Comparison of ENCODE assay signal across 16 cellular contexts in the genomic region with DNA sequence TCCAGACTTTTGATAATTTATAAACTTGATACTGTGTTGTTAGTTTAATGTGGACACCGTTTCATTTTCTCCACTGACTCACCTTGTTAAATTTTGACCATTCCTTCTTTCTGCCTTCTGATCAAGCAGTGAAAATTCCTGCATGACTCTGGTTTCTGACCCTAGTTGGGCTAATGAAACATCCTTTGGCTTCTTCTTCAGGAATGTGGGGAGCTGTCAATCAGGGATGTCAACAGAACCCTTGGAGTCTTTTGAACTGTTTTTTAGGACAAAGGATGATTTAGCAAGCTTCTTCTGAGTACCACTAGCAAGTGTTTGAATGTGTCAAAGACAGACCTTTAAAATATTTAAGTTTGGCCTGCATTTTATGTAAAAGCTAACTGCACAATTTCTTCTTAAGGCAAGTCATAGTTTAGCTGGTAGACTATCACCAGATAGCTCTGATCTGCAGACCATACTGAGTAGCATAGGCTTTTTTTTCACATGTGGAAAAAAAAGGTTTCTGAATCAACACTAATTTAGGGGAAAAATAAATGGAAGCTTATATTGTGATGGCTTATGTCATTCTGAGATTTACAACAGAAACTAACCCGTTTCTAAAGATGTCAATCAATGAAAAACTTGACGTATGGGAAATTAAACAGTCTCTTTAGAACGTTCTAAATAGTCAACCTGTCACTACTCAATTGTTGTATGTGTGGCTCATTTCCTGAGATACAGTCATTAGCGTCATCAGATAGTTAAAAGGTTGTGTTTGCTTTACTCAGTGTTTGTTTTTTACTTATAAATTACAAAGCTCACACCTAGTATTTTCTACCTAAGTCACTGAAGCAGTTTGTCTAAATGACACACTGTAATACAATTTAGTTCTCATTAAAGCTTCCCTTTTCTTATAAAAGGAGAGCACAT.
DNase-seq lines count a peak whose midpoint lies in the region; ATAC-seq, FAIRE-seq and TF ChIP-seq lines count a peak whose summit lies in the region.
"Had no signal": no experiment of that assay in that cellular context is flagged by ENCODE, and none has a peak within 500 bp of the region (broad histone marks: within the 10 kb centered on the region; RNA-seq: fewer than 3 reads in every experiment).

No MANE protein-coding gene starts in this region.

- TF ChIP-seq CTCF in RWPE2 (IDR thresholded peaks at IDR 0.05; ENCODE audit: poor library complexity, severe bottlenecking): no peak
- TF ChIP-seq CTCF in thyroid gland (IDR thresholded peaks at IDR 0.05): no peak
- no peak for TF ChIP-seq CTCF in WERI-Rb-1 (IDR thresholded peaks at IDR 0.05; ENCODE audit: low read depth, low read length)
- TF ChIP-seq CTCF in A673 (conservative IDR thresholded peaks at IDR 0.05; ENCODE audit: low read depth, low read length): no peak
- TF ChIP-seq CTCF in GM10248 (IDR thresholded peaks at IDR 0.05; ENCODE audit: control extremely low read depth, extremely low read depth, low read depth, missing control alignments): no peak

- no peaks in the 10 kb centered on the region for H3K36me3 Mint-ChIP-seq in activated T-cell treated with anti-CD3 and anti-CD28 coated beads, Interleukin-2, amount 50 U/mL, for 72 hours (ENCODE audit: insufficient read depth in 2 of 2)

- CTCF ChIA-PET in A673 (lab: Charles Lee): no interaction called here
- CTCF ChIA-PET in GM10248 (lab: Yijun Ruan, JAX): interaction anchor here (1.0 to 1.1 kb wide), 2 partner anchors 21 to 27 kb away, joined by 3 to 4 read pairs; no protein-coding TSS in a partner anchor

- H3K4me1 ChIP-seq in RWPE2 (ENCODE audit: insufficient read depth, poor library complexity, severe bottlenecking) (peaks cover 22% of the 10 kb centered on the region), thyroid gland (peaks cover 35% of the 10 kb centered on the region in 2 donors), A673 (ENCODE audit: insufficient read depth, low read length, poor library complexity, severe bottlenecking) (no peaks in the 10 kb centered on the region)
- H3K4me1 ChIP-seq: parathyroid adenoma had no signal

- FAIRE-seq in islet of Langerhans (lab: Jason Lieb, UNC): peak; percentile 95
- FAIRE-seq: colon had no signal

- POLR2A ChIA-PET in A673 (lab: Charles Lee; ENCODE audit: low non-redundant PET) (interaction anchor here (0.6 kb wide), 1 partner anchor 1315 kb away, joined by 7 read pairs; no protein-coding TSS in a partner anchor), GM10248 (lab: Yijun Ruan, JAX) (no interaction called here)

- no TSS peak for BruUV-seq in A673 (replicated peaks; lab: Mats Ljungman, UMichigan)

- no peaks in the 10 kb centered on the region for H3K27me3 Mint-ChIP-seq in activated T-cell treated with anti-CD3 and anti-CD28 coated beads, Interleukin-2, amount 50 U/mL, for 72 hours (ENCODE audit: low read depth)

- no peak for TF ChIP-seq POLR2A in thyroid gland (IDR thresholded peaks at IDR 0.05)

- WGBS in thyroid gland, 2 donors: 78 to 87% methylated on average over 5 of the region's 5 CpGs

- peak in 1 of 2 donors; percentile 84 for ATAC-seq in activated T-cell treated with anti-CD3 and anti-CD28 coated beads, Interleukin-2, amount 50 U/mL, for 72 hours (replicated peaks in 1 of 2)
- peak; percentile 60; the same call in 2 of the 3 replicates for ATAC-seq in RWPE2 (ENCODE audit: low read depth)
- ATAC-seq: mucosa of descending colon, SK-N-SH treated with all-trans-retinoic acid at 6 μM for 48 hours had no signal

- H3K27ac ChIP-seq in RWPE2 (ENCODE audit: poor library complexity, severe bottlenecking) (peak overlapping the region; percentile 48), thyroid gland (peak overlapping the region in 2 of 3 donors; percentile 39 to 42), WERI-Rb-1 (no peak overlapping the region), A673 (ENCODE audit: low read depth, low read length, poor library complexity, severe bottlenecking) (no peak overlapping the region)
- H3K27ac ChIP-seq: parathyroid adenoma, tibial artery had no signal

- H3K27me3 ChIP-seq in RWPE2 (ENCODE audit: insufficient read depth, poor library complexity, severe bottlenecking): no peaks in the 10 kb centered on the region
- no peaks in the 10 kb centered on the region for H3K27me3 ChIP-seq in thyroid gland
- H3K27me3 ChIP-seq in WERI-Rb-1 (ENCODE audit: insufficient read depth, low read depth, severe bottlenecking): no peaks in the 10 kb centered on the region
- H3K27me3 ChIP-seq in A673 (replicated peaks; ENCODE audit: insufficient read depth, low read depth, low read length, poor library complexity): no peaks in the 10 kb centered on the region
- H3K27me3 ChIP-seq: tibial artery had no signal

- H3K9me3 ChIP-seq in RWPE2 (ENCODE audit: severe bottlenecking) (no peaks in the 10 kb centered on the region), thyroid gland (no peaks in the 10 kb centered on the region), WERI-Rb-1 (ENCODE audit: severe bottlenecking) (no peaks in the 10 kb centered on the region), A673 (ENCODE audit: low read depth, low read length, poor library complexity, severe bottlenecking) (peaks cover 10% of the 10 kb centered on the region)
- H3K9me3 ChIP-seq: mucosa of descending colon, tibial artery had no signal

- intact Hi-C loops in thyroid gland (cut with DNase I): no loop called here
- intact Hi-C loops in A673 (cut with micrococcal nuclease; ENCODE audit: unreplicated experiment): no loop called here

- no peaks in the 10 kb centered on the region for H3K9me3 Mint-ChIP-seq in activated T-cell treated with anti-CD3 and anti-CD28 coated beads, Interleukin-2, amount 50 U/mL, for 72 hours

- no peaks in the 10 kb centered on the region for H3K36me3 ChIP-seq in RWPE2 (ENCODE audit: low read depth)
- no peaks in the 10 kb centered on the region for H3K36me3 ChIP-seq in thyroid gland
- no peaks in the 10 kb centered on the region for H3K36me3 ChIP-seq in WERI-Rb-1
- H3K36me3 ChIP-seq in A673 (ENCODE audit: insufficient read depth, low read length, poor library complexity, severe bottlenecking): no peaks in the 10 kb centered on the region
- H3K36me3 ChIP-seq: tibial artery had no signal

- H3K4me1 Mint-ChIP-seq in activated T-cell treated with anti-CD3 and anti-CD28 coated beads, Interleukin-2, amount 50 U/mL, for 72 hours (ENCODE audit: low read depth): no peaks in the 10 kb centered on the region

- peak overlapping the region in 1 of 2 donors; percentile 15 for H3K4me3 Mint-ChIP-seq in activated T-cell treated with anti-CD3 and anti-CD28 coated beads, Interleukin-2, amount 50 U/mL, for 72 hours

- no peak for DNase-seq in activated T-cell treated with anti-CD3 and anti-CD28 coated beads, Interleukin-2, amount 50 U/mL, for 72 hours
- DNase-seq in activated T-cell treated with anti-CD3 and anti-CD28 coated beads, Interleukin-2, amount 50 U/mL, for 1 hour: no peak
- no peak for DNase-seq in RWPE2 (ENCODE audit: low spot score)
- DNase-seq in thyroid gland: no peak
- DNase-seq in WERI-Rb-1: no peak
- no peak for DNase-seq in A673 (ENCODE audit: low spot score)
- no peak for DNase-seq in GM10248 (ENCODE audit: extremely low spot score)
- DNase-seq: KG1; mucosa of descending colon; NCI-H1930; stimulated activated CD4-positive, alpha-beta T cell treated with anti-CD3 and anti-CD28 coated beads, Interleukin-15, amount 100 ng/mL, for 24 hours; tibial artery had no signal

- H3K27ac Mint-ChIP-seq in activated T-cell treated with anti-CD3 and anti-CD28 coated beads, Interleukin-2, amount 50 U/mL, for 72 hours: peak overlapping the region; percentile 50

- H3K4me3 ChIP-seq in RWPE2 (ENCODE audit: severe bottlenecking): no peak overlapping the region
- no peak overlapping the region for H3K4me3 ChIP-seq in thyroid gland (replicated peaks in 1 of 3)
- H3K4me3 ChIP-seq in WERI-Rb-1 (ENCODE audit: low read depth, low read length): no peak overlapping the region
- no peak overlapping the region for H3K4me3 ChIP-seq in A673 (ENCODE audit: low read depth, low read length, poor library complexity, severe bottlenecking)
- H3K4me3 ChIP-seq: mucosa of descending colon, tibial artery had no signal

Comparison
In these comparisons a context has a peak if more than half of its experiments do, and no peak if none do; other contexts are left out.
1. H3K27ac ChIP-seq: peak in RWPE2 (single experiment) and thyroid gland (2 of 3); none in WERI-Rb-1 (single experiment) and A673 (single experiment).